ENCODE assay signal across 15 cellular contexts in genomic region chr2:66013456-66013855, GRCh38.
A peak's percentile ranks its signal among the peaks of the same experiment; 100 is the strongest.
DNase-seq lines count a peak whose midpoint lies in the region; ATAC-seq, FAIRE-seq and TF ChIP-seq lines count a peak whose summit lies in the region.
"Had no signal": no experiment of that assay in that cellular context is flagged by ENCODE, and none has a peak within 500 bp of the region (broad histone marks: within the 10 kb centered on the region; RNA-seq: fewer than 3 reads in every experiment).

No MANE protein-coding gene starts in this region.

- peak; percentile 12 to 26; a peak in 1 of 5 replicates for TF ChIP-seq RAD21 in A549 (conservative IDR thresholded peaks at IDR 0.05 in 1 of 2, IDR thresholded peaks at IDR 0.05 in 1 of 2)

- POLR2A ChIA-PET in A549 (lab: Yijun Ruan, JAX) = no interaction called here

- no peaks in the 10 kb centered on the region for H3F3A ChIP-seq in DOHH2 (ENCODE audit: control insufficient read depth, insufficient read depth)

- no peaks in the 10 kb centered on the region for H3K27me3 ChIP-seq in DOHH2 (ENCODE audit: control insufficient read depth, low read length)
- H3K27me3 ChIP-seq in SJCRH30 = no peaks in the 10 kb centered on the region
- H3K27me3 ChIP-seq: sigmoid colon had no signal

- no peaks in the 10 kb centered on the region for H3K9me2 ChIP-seq in DOHH2 (replicated peaks; ENCODE audit: control insufficient read depth, low read length)

- no peak for FAIRE-seq in A549 (lab: Jason Lieb, UNC)

- H3K4me1 ChIP-seq in A549 (no peaks in the 10 kb centered on the region), DOHH2 (ENCODE audit: control insufficient read depth, low read length) (no peaks in the 10 kb centered on the region), SJCRH30 (no peaks in the 10 kb centered on the region)
- H3K4me1 ChIP-seq: sigmoid colon had no signal

- no peaks in the 10 kb centered on the region for H3K79me2 ChIP-seq in DOHH2 (ENCODE audit: control insufficient read depth, low read length)

- H3K36me3 ChIP-seq in DOHH2 (ENCODE audit: control insufficient read depth, low read length) = no peaks in the 10 kb centered on the region
- no peaks in the 10 kb centered on the region for H3K36me3 ChIP-seq in SJCRH30
- H3K36me3 ChIP-seq: sigmoid colon had no signal

- H3K4me2 ChIP-seq in A549 (no peak overlapping the region), DOHH2 (ENCODE audit: low read length) (no peak overlapping the region)

- no peak for DNase-seq in A549 (ENCODE audit: low read depth in 1 of 2, low spot score in 1 of 2)
- peak; percentile 29 for DNase-seq in NAMALWA (ENCODE audit: low spot score)
- DNase-seq in epithelial cell of esophagus (ENCODE audit: low read depth) = no peak
- no peak for DNase-seq in AG08395 (ENCODE audit: low spot score)
- DNase-seq in SJCRH30 = no peak
- DNase-seq: CD4-positive, alpha-beta T cell; effector CD8-positive, alpha-beta T cell; left colon; naive thymus-derived CD4-positive, alpha-beta T cell; NCI-H146; NK-92 treated with Interleukin-12 subunit alpha and Interleukin-12 subunit beta, amount 100 ng/mL, for 24 hours; sigmoid colon had no signal

- ATAC-seq in A549 (no peak), HG03025 (IDR thresholded peaks at IDR 0.05; ENCODE audit: low FRiP score, unreplicated experiment) (no peak), HG03097 (IDR thresholded peaks at IDR 0.05; ENCODE audit: low FRiP score, unreplicated experiment) (no peak)
- ATAC-seq: left colon; naive thymus-derived CD4-positive, alpha-beta T cell had no signal

- TF ChIP-seq CTCF in A549 (IDR thresholded peaks at IDR 0.05) (peak; percentile 40; the same call in 2 of the 3 replicates), DOHH2 (IDR thresholded peaks at IDR 0.05; ENCODE audit: low read depth, low read length, poor library complexity, severe bottlenecking) (peak; percentile 43), epithelial cell of esophagus (IDR thresholded peaks at IDR 0.05; ENCODE audit: insufficient read depth, low read depth, low read length, missing control alignments) (peak; percentile 24)

- no peak for TF ChIP-seq POLR2A in A549 (IDR thresholded peaks at IDR 0.05; ENCODE audit: low read length)

- no peak overlapping the region for H3K4me3 ChIP-seq in A549
- no peak overlapping the region for H3K4me3 ChIP-seq in DOHH2 (ENCODE audit: low read length)
- no peak overlapping the region for H3K4me3 ChIP-seq in epithelial cell of esophagus (ENCODE audit: low read length)
- no peak overlapping the region for H3K4me3 ChIP-seq in SJCRH30
- H3K4me3 ChIP-seq: sigmoid colon had no signal

- H3K9me3 ChIP-seq in A549 = no peaks in the 10 kb centered on the region
- H3K9me3 ChIP-seq in DOHH2 (ENCODE audit: control insufficient read depth, insufficient read depth, low read length) = no peaks in the 10 kb centered on the region
- H3K9me3 ChIP-seq in SJCRH30 (replicated peaks) = no peaks in the 10 kb centered on the region
- H3K9me3 ChIP-seq: sigmoid colon had no signal

- no peaks in the 10 kb centered on the region for H4K20me1 ChIP-seq in DOHH2 (ENCODE audit: control insufficient read depth, insufficient read depth, low read depth, low read length)

- CTCF ChIA-PET in A549 (lab: Yijun Ruan, JAX) = interaction anchor here (0.7 to 1.8 kb wide), 3 partner anchors 10 to 146 kb away, joined by 3 to 4 read pairs (median 4); no protein-coding TSS in a partner anchor

- no peak overlapping the region for H3K27ac ChIP-seq in A549
- no peak overlapping the region for H3K27ac ChIP-seq in DOHH2 (ENCODE audit: low read depth, low read length)
- H3K27ac ChIP-seq in SJCRH30 = no peak overlapping the region
- H3K27ac ChIP-seq: sigmoid colon had no signal

- TF ChIP-seq EP300 in A549 (IDR thresholded peaks at IDR 0.05) = no peak

TF ChIP-seq in A549, 52 proteins besides CTCF, POLR2A, EP300 and RAD21:
- TF ChIP-seq SMC3 (IDR thresholded peaks at IDR 0.05) (peak; percentile 27; the same call in 1 of the 3 replicates), ZC3H11A (IDR thresholded peaks at IDR 0.05) (no peak)
